In the genomic region with DNA sequence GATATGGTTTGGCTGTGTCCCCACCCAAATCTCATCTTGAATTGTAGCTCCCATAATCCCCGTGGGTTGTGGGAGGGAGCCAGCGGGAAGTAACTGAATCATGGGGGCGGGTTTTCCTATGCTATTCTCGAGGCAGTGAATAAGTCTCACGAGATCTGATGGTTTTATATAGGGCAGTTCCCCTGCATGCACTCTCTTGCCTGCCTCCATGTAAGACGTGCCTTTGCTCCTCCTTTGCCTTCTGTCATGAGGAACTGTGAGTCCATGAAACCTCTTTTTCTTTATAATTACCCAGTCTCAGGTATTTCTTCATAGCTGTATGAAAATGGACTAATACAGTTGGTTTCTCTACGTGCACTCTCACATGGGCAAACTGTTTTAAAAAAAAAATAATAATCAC, we compare ENCODE assay signal across 33 cellular contexts.
"Had no signal": no experiment of that assay in that cellular context is flagged by ENCODE, and none has a peak within 500 bp of the region (broad histone marks: within the 10 kb centered on the region; RNA-seq: fewer than 3 reads in every experiment).

No MANE protein-coding gene starts in this region.

- FAIRE-seq: astrocyte, TTC549 had no signal

- H3K4me3 ChIP-seq: adrenal gland, body of pancreas, breast epithelium had no signal

- ATAC-seq: activated CD8-positive, alpha-beta T cell treated with anti-CD3 and anti-CD28 coated beads for 36 hours; activated naive CD4-positive, alpha-beta T cell treated with anti-CD3 and anti-CD28 coated beads, Interleukin-2, amount 50 U/mL, for 72 hours; activated T-cell treated with anti-CD3 and anti-CD28 coated beads, Interleukin-2, amount 50 U/mL, for 4 hours; activated T-helper 17 cell treated with anti-CD3 and anti-CD28 coated beads, Interleukin-2, amount 50 U/mL, for 72 hours; body of pancreas had no signal

- H3K27ac ChIP-seq: adrenal gland, body of pancreas, brain microvascular endothelial cell, breast epithelium, VCaP had no signal

- H3K27me3 ChIP-seq: adrenal gland, body of pancreas, brain microvascular endothelial cell, breast epithelium had no signal

- DNase-seq: activated B cell treated with CpG ODN at 0.5 μM for 24 hours; activated CD4-positive, alpha-beta memory T cell treated with anti-CD3 and anti-CD28 coated beads for 36 hours; activated CD4-positive, alpha-beta T cell treated with anti-CD3 and anti-CD28 coated beads for 4 hours; activated CD4-positive, alpha-beta T cell treated with anti-CD3 and anti-CD28 coated beads, Interleukin-2, amount 10 ng/mL, durations not matched to agents 24 days and 14 days; activated CD4-positive, alpha-beta T cell treated with anti-CD3 and anti-CD28 coated beads, Interleukin-2, amount 50 U/mL, for 1 hour; activated CD4-positive, alpha-beta T cell treated with anti-CD3 and anti-CD28 coated beads, Interleukin-2, amount 50 U/mL, for 4 hours; activated CD4-positive, CD25-positive, alpha-beta regulatory T cell treated with anti-CD3 and anti-CD28 coated beads, Interleukin-2, amount 50 U/mL, for 72 hours; activated CD8-positive, alpha-beta memory T cell treated with anti-CD3 and anti-CD28 coated beads, Interleukin-2, amount 50 U/mL, for 4 hours; activated CD8-positive, alpha-beta T cell treated with anti-CD3 and anti-CD28 coated beads for 36 hours; activated effector memory CD4-positive, alpha-beta T cell treated with anti-CD3 and anti-CD28 coated beads, Interleukin-2, amount 50 U/mL, for 16 hours; activated gamma-delta T cell treated with Interleukin-2 at 50 U/mL for 16 hours; activated naive CD4-positive, alpha-beta T cell; activated naive CD4-positive, alpha-beta T cell treated with anti-CD3 and anti-CD28 coated beads for 36 hours; activated naive CD4-positive, alpha-beta T cell treated with anti-CD3 and anti-CD28 coated beads, Interleukin-2, amount 50 U/mL, for 16 hours; activated naive CD8-positive, alpha-beta T cell treated with anti-CD3 and anti-CD28 coated beads for 36 hours; activated T-cell treated with anti-CD3 and anti-CD28 coated beads for 4 hours; activated T-cell treated with anti-CD3 and anti-CD28 coated beads, Interleukin-2, amount 50 U/mL, for 1 hour; activated T-cell treated with anti-CD3 and anti-CD28 coated beads, Interleukin-2, amount 50 U/mL, for 4 hours; adrenal gland; amniotic stem cell; aorta; body of pancreas; brain microvascular endothelial cell; central memory CD4-positive, alpha-beta T cell; T-helper 1 cell; T-helper 2 cell; T-helper 9 cell had no signal

- H3K9me3 ChIP-seq: body of pancreas had no signal

- H3K36me3 ChIP-seq: adrenal gland, brain microvascular endothelial cell, breast epithelium had no signal

- H3K4me1 ChIP-seq: adrenal gland, body of pancreas, breast epithelium had no signal
